In genomic region chr13:34748078-34748477, GRCh38 we compare ENCODE assay signal across 8 cellular contexts.
DNase-seq lines count a peak whose midpoint lies in the region; ATAC-seq and TF ChIP-seq lines count a peak whose summit lies in the region.

No MANE protein-coding gene starts in this region.

- TF ChIP-seq CTCF in MCF 10A (IDR thresholded peaks at IDR 0.05; ENCODE audit: unreplicated experiment) (no peak), breast epithelium (IDR thresholded peaks at IDR 0.05) (no peak), WTC11 (IDR thresholded peaks at IDR 0.05) (no peak)

- H3K27ac Mint-ChIP-seq in MCF 10A (ENCODE audit: low read depth, unreplicated experiment) = peak overlapping the region; percentile 19
- no peak overlapping the region for H3K27ac Mint-ChIP-seq in WTC11
- H3K27ac Mint-ChIP-seq in activated T-cell treated with anti-CD3 and anti-CD28 coated beads, Interleukin-2, amount 50 U/mL, for 24 hours = no peak overlapping the region

- no peak overlapping the region for H3K4me3 ChIP-seq in breast epithelium
- H3K4me3 ChIP-seq in aorta (ENCODE audit: low read length in 2 of 2) = no peak overlapping the region

- H3K27me3 Mint-ChIP-seq in MCF 10A (ENCODE audit: insufficient read depth, unreplicated experiment) = no peaks in the 10 kb centered on the region
- H3K27me3 Mint-ChIP-seq in WTC11 (ENCODE audit: low read depth) = no peaks in the 10 kb centered on the region
- peaks cover 16% of the 10 kb centered on the region for H3K27me3 Mint-ChIP-seq in activated T-cell treated with anti-CD3 and anti-CD28 coated beads, Interleukin-2, amount 50 U/mL, for 24 hours

- intact Hi-C loops in MCF 10A (cut with micrococcal nuclease) (no loop called here), breast epithelium (cut with DNase I; ENCODE audit: low total_unique reads) (no loop called here), left colon (cut with DNase I, micrococcal nuclease) (no loop called here), aorta (cut with DNase I) (no loop called here)

- no peak for TF ChIP-seq POLR2A in breast epithelium (IDR thresholded peaks at IDR 0.05)

- no peaks in the 10 kb centered on the region for H3K4me1 Mint-ChIP-seq in MCF 10A (ENCODE audit: insufficient read depth, unreplicated experiment)
- H3K4me1 Mint-ChIP-seq in WTC11 = peaks cover 39% of the 10 kb centered on the region
- no peaks in the 10 kb centered on the region for H3K4me1 Mint-ChIP-seq in activated T-cell treated with anti-CD3 and anti-CD28 coated beads, Interleukin-2, amount 50 U/mL, for 24 hours (ENCODE audit: low read depth)

- no peaks in the 10 kb centered on the region for H3K36me3 ChIP-seq in breast epithelium
- H3K36me3 ChIP-seq in aorta (ENCODE audit: control insufficient read depth in 1 of 2, insufficient read depth in 2 of 2, low read length in 1 of 2) = no peaks in the 10 kb centered on the region

- WGBS in aorta, 2 donors = 53 to 57% methylated on average over 5 of the region's 5 CpGs

- no peak overlapping the region for H3K4me3 Mint-ChIP-seq in MCF 10A (ENCODE audit: unreplicated experiment)
- H3K4me3 Mint-ChIP-seq in WTC11 = no peak overlapping the region
- no peak overlapping the region for H3K4me3 Mint-ChIP-seq in activated T-cell treated with anti-CD3 and anti-CD28 coated beads, Interleukin-2, amount 50 U/mL, for 24 hours

- H3K9me3 ChIP-seq in breast epithelium (no peaks in the 10 kb centered on the region), aorta (ENCODE audit: control insufficient read depth, low read length) (no peaks in the 10 kb centered on the region)

- H3K36me3 Mint-ChIP-seq in MCF 10A (ENCODE audit: insufficient read depth, unreplicated experiment) = no peaks in the 10 kb centered on the region
- H3K36me3 Mint-ChIP-seq in WTC11 = no peaks in the 10 kb centered on the region
- no peaks in the 10 kb centered on the region for H3K36me3 Mint-ChIP-seq in activated T-cell treated with anti-CD3 and anti-CD28 coated beads, Interleukin-2, amount 50 U/mL, for 24 hours (ENCODE audit: low read depth)

- H3K9me3 Mint-ChIP-seq in MCF 10A (ENCODE audit: unreplicated experiment) (peaks cover 8% of the 10 kb centered on the region), WTC11 (peaks cover 9% of the 10 kb centered on the region)
- H3K9me3 Mint-ChIP-seq in activated T-cell treated with anti-CD3 and anti-CD28 coated beads, Interleukin-2, amount 50 U/mL, for 24 hours = peaks cover 2% of the 10 kb centered on the region

- no TSS peak for BruUV-seq in MCF 10A (replicated peaks; lab: Mats Ljungman, UMichigan)

- H3K27me3 ChIP-seq in breast epithelium (no peaks in the 10 kb centered on the region), aorta (ENCODE audit: control insufficient read depth in 1 of 2, insufficient read depth in 2 of 2, low read length in 1 of 2) (no peaks in the 10 kb centered on the region)

- CTCF ChIA-PET in MCF 10A (lab: Yijun Ruan, JAX) = no interaction called here
- CTCF ChIA-PET in WTC11 (lab: Charles Lee) = no interaction called here

- POLR2A ChIA-PET in MCF 10A (lab: Yijun Ruan, JAX) (interaction anchor here (0.6 kb wide), 1 partner anchor 10 kb away, joined by 3 read pairs; no protein-coding TSS in a partner anchor), WTC11 (lab: Charles Lee) (no interaction called here)

- ATAC-seq in left colon (peak; percentile 89), aorta (ENCODE audit: low FRiP score) (peak; percentile 90), WTC11 (no peak)

- H3K27ac ChIP-seq in breast epithelium (peak overlapping the region in 1 of 2 donors; percentile 3), aorta (ENCODE audit: low read depth in 1 of 2, low read length in 2 of 2) (no peak overlapping the region)

- H3K4me1 ChIP-seq in breast epithelium = no peaks in the 10 kb centered on the region
- H3K4me1 ChIP-seq in aorta (ENCODE audit: control insufficient read depth in 1 of 2, insufficient read depth in 2 of 2, low read length in 2 of 2) = peaks cover 0 to 2% of the 10 kb centered on the region in 2 donors

- DNase-seq in MCF 10A (ENCODE audit: unreplicated experiment) = peak; percentile 4
- DNase-seq in breast epithelium (ENCODE audit: low spot score in 2 of 2) = no peak
- peak; percentile 70 for DNase-seq in astrocyte of the hippocampus (ENCODE audit: low read depth, low spot score)
- peak; percentile 19 to 36 for DNase-seq in left colon
- DNase-seq in aorta = no peak
- no peak for DNase-seq in WTC11 (ENCODE audit: low spot score)
- DNase-seq in activated CD4-positive, CD25-positive, alpha-beta regulatory T cell (lab: John Stamatoyannopoulos, UW) = no peak
- DNase-seq in activated T-cell treated with anti-CD3 and anti-CD28 coated beads, Interleukin-2, amount 50 U/mL, for 24 hours = no peak

TF ChIP-seq in WTC11, 78 proteins besides CTCF, POLR2A, EP300 and RAD21 (continues in another document):
- TF ChIP-seq PRDM15 (CRISPR knock-in tag; IDR thresholded peaks at IDR 0.05) (no peak), HMGXB4 (CRISPR knock-in tag; IDR thresholded peaks at IDR 0.05) (no peak), ZNF532 (CRISPR knock-in tag; IDR thresholded peaks at IDR 0.05; ENCODE audit: borderline replicate concordance) (no peak), FOXP1 (CRISPR knock-in tag; IDR thresholded peaks at IDR 0.05; ENCODE audit: borderline replicate concordance) (no peak)

Comparison
In these comparisons a context has a peak if more than half of its experiments do, and no peak if none do; other contexts are left out.
1. DNase-seq: peak in MCF 10A (single experiment), astrocyte of the hippocampus (single experiment) and left colon (2 of 2); none in breast epithelium (0 of 2), aorta (0 of 2), WTC11 (single experiment), activated CD4-positive, CD25-positive, alpha-beta regulatory T cell (0 of 4) and activated T-cell treated with anti-CD3 and anti-CD28 coated beads, Interleukin-2, amount 50 U/mL, for 24 hours (single experiment).